Comparison of ENCODE assay signal across 10 cellular contexts in genomic region chr14:90381011-90381790, GRCh38. TPM values are rescaled to one million over a fixed set of nuclear protein-coding genes. Genes with fewer than 3 reads are reported as not detected.
A peak's percentile ranks its signal among the peaks of the same experiment; 100 is the strongest.
DNase-seq lines count a peak whose midpoint lies in the region; ATAC-seq and TF ChIP-seq lines count a peak whose summit lies in the region.
"Had no signal": no experiment of that assay in that cellular context is flagged by ENCODE, and none has a peak within 500 bp of the region (broad histone marks: within the 10 kb centered on the region; RNA-seq: fewer than 3 reads in every experiment).

No MANE protein-coding gene starts in this region.

- no peaks in the 10 kb centered on the region for H3K4me1 Mint-ChIP-seq in MCF 10A (ENCODE audit: insufficient read depth, unreplicated experiment)
- H3K4me1 Mint-ChIP-seq: central memory CD8-positive, alpha-beta T cell had no signal

- H3K9me3 ChIP-seq in breast epithelium (no peaks in the 10 kb centered on the region), upper lobe of right lung (no peaks in the 10 kb centered on the region)

- no peak for DNase-seq in breast epithelium (ENCODE audit: low spot score in 2 of 2)
- DNase-seq in MCF 10A (ENCODE audit: unreplicated experiment) = no peak
- peak; percentile 39 for DNase-seq in choroid plexus epithelial cell (ENCODE audit: low read depth)
- peak; percentile 82 for DNase-seq in midbrain (lab: John Stamatoyannopoulos, UW)
- no peak for DNase-seq in upper lobe of right lung
- no peak for DNase-seq in COR-L47 (lab: John Stamatoyannopoulos, UW)
- DNase-seq: GOT3 had no signal

- no peak overlapping the region for H3K4me3 Mint-ChIP-seq in MCF 10A (ENCODE audit: unreplicated experiment)
- H3K4me3 Mint-ChIP-seq: central memory CD8-positive, alpha-beta T cell had no signal

- H3K9me3 Mint-ChIP-seq in MCF 10A (ENCODE audit: unreplicated experiment) = no peaks in the 10 kb centered on the region
- H3K9me3 Mint-ChIP-seq: central memory CD8-positive, alpha-beta T cell had no signal

- H3K27ac Mint-ChIP-seq in MCF 10A (ENCODE audit: low read depth, unreplicated experiment) = no peak overlapping the region

- ATAC-seq in upper lobe of right lung = no peak
- no peak for ATAC-seq in GM18505 (IDR thresholded peaks at IDR 0.05; ENCODE audit: unreplicated experiment)
- no peak for ATAC-seq in GM21737 (IDR thresholded peaks at IDR 0.05; ENCODE audit: unreplicated experiment)

- no peaks in the 10 kb centered on the region for H3K27me3 ChIP-seq in breast epithelium
- H3K27me3 ChIP-seq in upper lobe of right lung = no peaks in the 10 kb centered on the region

- peaks cover 9% of the 10 kb centered on the region for H3K27me3 Mint-ChIP-seq in MCF 10A (ENCODE audit: insufficient read depth, unreplicated experiment)
- H3K27me3 Mint-ChIP-seq: central memory CD8-positive, alpha-beta T cell had no signal

- no peaks in the 10 kb centered on the region for H3K36me3 ChIP-seq in breast epithelium
- H3K36me3 ChIP-seq in upper lobe of right lung = no peaks in the 10 kb centered on the region

- CTCF ChIA-PET in MCF 10A (lab: Yijun Ruan, JAX) = interaction anchor here (1.0 kb wide), 1 partner anchor 316 kb away, joined by 4 read pairs; no protein-coding TSS in a partner anchor

- peak overlapping the region in 2 of 3 donors; percentile 61 to 75 for H3K4me3 ChIP-seq in breast epithelium
- no peak overlapping the region for H3K4me3 ChIP-seq in choroid plexus epithelial cell (ENCODE audit: low read depth, low read length)
- H3K4me3 ChIP-seq in upper lobe of right lung = peak overlapping the region; percentile 64

- H3K27ac ChIP-seq in breast epithelium = peak overlapping the region; percentile 98
- H3K27ac ChIP-seq in upper lobe of right lung = peak overlapping the region; percentile 100

- TF ChIP-seq CTCF in breast epithelium (IDR thresholded peaks at IDR 0.05) = no peak
- TF ChIP-seq CTCF in MCF 10A (IDR thresholded peaks at IDR 0.05; ENCODE audit: unreplicated experiment) = no peak
- no peak for TF ChIP-seq CTCF in choroid plexus epithelial cell (conservative IDR thresholded peaks at IDR 0.05; ENCODE audit: low read depth, low read length)
- TF ChIP-seq CTCF in upper lobe of right lung (IDR thresholded peaks at IDR 0.05) = no peak

- H3K36me3 Mint-ChIP-seq in MCF 10A (ENCODE audit: insufficient read depth, unreplicated experiment) = no peaks in the 10 kb centered on the region

- POLR2A ChIA-PET in MCF 10A (lab: Yijun Ruan, JAX) = interaction anchor here (0.6 to 2.4 kb wide), 2 partner anchors 16 to 355 kb away, joined by 3 to 9 read pairs; partner anchors contain the start of gene CALM1

- intact Hi-C loops in breast epithelium (cut with DNase I; ENCODE audit: low total_unique reads) = no loop called here
- intact Hi-C loops in MCF 10A (cut with micrococcal nuclease) = no loop called here
- intact Hi-C loops in upper lobe of right lung (cut with DNase I) = no loop called here

- TF ChIP-seq POLR2A in breast epithelium (IDR thresholded peaks at IDR 0.05) = no peak
- TF ChIP-seq POLR2A in GM18505 (IDR thresholded peaks at IDR 0.05; ENCODE audit: borderline replicate concordance, extremely low read depth, insufficient read depth, insufficient read length) = no peak

- peaks cover 0 to 8% of the 10 kb centered on the region in 2 donors for H3K4me1 ChIP-seq in breast epithelium
- peaks cover 23% of the 10 kb centered on the region for H3K4me1 ChIP-seq in upper lobe of right lung

- BruUV-seq in MCF 10A (replicated peaks; lab: Mats Ljungman, UMichigan) = no TSS peak

RNA-seq across cellular contexts. Expression of gene CALM1, which starts 15.6 kb away (rescaled TPM):
- 100 to 1,000 TPM; 186 to 332 (median 237) TPM for total RNA-seq in breast epithelium
- total RNA-seq in MCF 10A (2022) = 122 and 140 TPM in 2 replicates
- total RNA-seq in upper lobe of right lung = 477 TPM

RNA-seq across cellular contexts. Expression of gene NRDE2, which starts 49.5 kb away (rescaled TPM):
- total RNA-seq in breast epithelium = 10 to 100 TPM in 2 of 3 donors, 1 to 10 TPM in 1; 9.3 to 19.8 (median 19.7) TPM
- total RNA-seq in MCF 10A (2022) = 16.5 and 18.4 TPM in 2 replicates
- total RNA-seq in upper lobe of right lung = 22.2 TPM

Comparison
In these comparisons a context has a peak if more than half of its experiments do, and no peak if none do; other contexts are left out.
1. DNase-seq: peak in choroid plexus epithelial cell (single experiment) and midbrain (single experiment); none in breast epithelium (0 of 2), MCF 10A (single experiment), upper lobe of right lung (single experiment) and COR-L47 (single experiment).